Comparison of ENCODE assay signal across 1 cellular context in the genomic region with DNA sequence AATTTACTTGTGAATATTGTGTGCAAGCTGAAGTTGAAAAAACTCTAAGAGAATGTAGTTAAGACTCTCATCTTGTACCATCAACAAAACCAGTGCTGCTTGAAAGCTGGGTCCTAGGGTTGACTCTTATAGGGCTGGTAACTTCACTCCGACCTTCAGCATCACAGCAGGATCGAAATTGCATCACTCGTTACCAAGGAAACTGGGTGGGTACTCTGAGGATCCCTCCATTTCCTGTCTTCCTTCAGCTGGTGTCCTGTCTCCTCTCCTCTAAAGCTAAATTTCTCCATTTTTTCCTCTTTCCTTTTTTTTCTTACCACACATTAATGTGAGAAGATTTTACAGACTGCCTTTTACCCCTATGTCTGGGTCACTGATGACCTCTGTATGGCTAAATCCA.
A peak's percentile ranks its signal among the peaks of the same experiment; 100 is the strongest.
TF ChIP-seq lines count a peak whose summit lies in the region.

No MANE protein-coding gene starts in this region.

TF ChIP-seq in K562, 482 proteins besides CTCF, POLR2A, EP300 and RAD21:
- no peak for TF ChIP-seq BCOR (IDR thresholded peaks at IDR 0.05)
- TF ChIP-seq IRF2 (CRISPR knock-in tag; IDR thresholded peaks at IDR 0.05) = no peak
- TF ChIP-seq HNRNPUL1 (IDR thresholded peaks at IDR 0.05; ENCODE audit: low read length) = no peak
- peak; percentile 71 for TF ChIP-seq CEBPB (tag; IDR thresholded peaks at IDR 0.05)
- TF ChIP-seq TCF15 (CRISPR knock-in tag; IDR thresholded peaks at IDR 0.05) = no peak
- no peak for TF ChIP-seq XRCC5 (IDR thresholded peaks at IDR 0.05; ENCODE audit: low read depth, low read length)
- no peak for TF ChIP-seq TCFL5 (CRISPR knock-in tag; conservative IDR thresholded peaks at IDR 0.05)
- no peak for TF ChIP-seq ZNF165 (CRISPR knock-in tag; IDR thresholded peaks at IDR 0.05; ENCODE audit: borderline replicate concordance)
- TF ChIP-seq, protein P1, sequence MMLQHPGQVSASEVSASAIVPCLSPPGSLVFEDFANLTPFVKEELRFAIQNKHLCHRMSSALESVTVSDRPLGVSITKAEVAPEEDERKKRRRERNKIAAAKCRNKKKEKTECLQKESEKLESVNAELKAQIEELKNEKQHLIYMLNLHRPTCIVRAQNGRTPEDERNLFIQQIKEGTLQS (IDR thresholded peaks at IDR 0.05) = peak; percentile 85
- TF ChIP-seq, protein P1 (CRISPR knock-in tag; conservative IDR thresholded peaks at IDR 0.05) = no peak
- TF ChIP-seq PHF8 (IDR thresholded peaks at IDR 0.05; ENCODE audit: borderline replicate concordance, low read length) = no peak
- TF ChIP-seq HSF4 (CRISPR knock-in tag; IDR thresholded peaks at IDR 0.05; ENCODE audit: borderline replicate concordance) = no peak
- TF ChIP-seq, protein P2, sequence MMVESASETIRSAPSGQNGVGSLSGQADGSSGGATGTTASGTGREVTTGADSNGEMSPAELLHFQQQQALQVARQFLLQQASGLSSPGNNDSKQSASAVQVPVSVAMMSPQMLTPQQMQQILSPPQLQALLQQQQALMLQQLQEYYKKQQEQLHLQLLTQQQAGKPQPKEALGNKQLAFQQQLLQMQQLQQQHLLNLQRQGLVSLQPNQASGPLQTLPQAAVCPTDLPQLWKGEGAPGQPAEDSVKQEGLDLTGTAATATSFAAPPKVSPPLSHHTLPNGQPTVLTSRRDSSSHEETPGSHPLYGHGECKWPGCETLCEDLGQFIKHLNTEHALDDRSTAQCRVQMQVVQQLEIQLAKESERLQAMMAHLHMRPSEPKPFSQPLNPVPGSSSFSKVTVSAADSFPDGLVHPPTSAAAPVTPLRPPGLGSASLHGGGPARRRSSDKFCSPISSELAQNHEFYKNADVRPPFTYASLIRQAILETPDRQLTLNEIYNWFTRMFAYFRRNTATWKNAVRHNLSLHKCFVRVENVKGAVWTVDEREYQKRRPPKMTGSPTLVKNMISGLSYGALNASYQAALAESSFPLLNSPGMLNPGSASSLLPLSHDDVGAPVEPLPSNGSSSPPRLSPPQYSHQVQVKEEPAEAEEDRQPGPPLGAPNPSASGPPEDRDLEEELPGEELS (CRISPR knock-in tag; IDR thresholded peaks at IDR 0.05; ENCODE audit: borderline replicate concordance) = no peak
- TF ChIP-seq, protein P3, sequence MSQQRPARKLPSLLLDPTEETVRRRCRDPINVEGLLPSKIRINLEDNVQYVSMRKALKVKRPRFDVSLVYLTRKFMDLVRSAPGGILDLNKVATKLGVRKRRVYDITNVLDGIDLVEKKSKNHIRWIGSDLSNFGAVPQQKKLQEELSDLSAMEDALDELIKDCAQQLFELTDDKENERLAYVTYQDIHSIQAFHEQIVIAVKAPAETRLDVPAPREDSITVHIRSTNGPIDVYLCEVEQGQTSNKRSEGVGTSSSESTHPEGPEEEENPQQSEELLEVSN (IDR thresholded peaks at IDR 0.05; ENCODE audit: borderline replicate concordance in 1 of 2, extremely low read depth in 1 of 2, insufficient read depth in 1 of 2, insufficient read length in 1 of 2, low read depth in 1 of 2, low read length in 1 of 2, poor library complexity in 1 of 2, severe bottlenecking in 1 of 2) = no peak
- peak; percentile 63; the same call in 1 of the 2 replicates for TF ChIP-seq CEBPG (CRISPR knock-in tag; IDR thresholded peaks at IDR 0.05)
- TF ChIP-seq CEBPG (tag; conservative IDR thresholded peaks at IDR 0.05 in 1 of 2, IDR thresholded peaks at IDR 0.05 in 1 of 2) = peak in 1 of 2 experiments; percentile 81; a peak in 2 of 4 replicates
- TF ChIP-seq ZBTB1 (CRISPR knock-in tag; IDR thresholded peaks at IDR 0.05; ENCODE audit: borderline replicate concordance, low read depth) = no peak
- no peak for TF ChIP-seq CBX5 (IDR thresholded peaks at IDR 0.05; ENCODE audit: borderline replicate concordance, low read depth)
- TF ChIP-seq RFX1 (IDR thresholded peaks at IDR 0.05) = peak; percentile 77
- no peak for TF ChIP-seq RNF219 (CRISPR knock-in tag; IDR thresholded peaks at IDR 0.05)
- TF ChIP-seq MECOM (CRISPR knock-in tag; IDR thresholded peaks at IDR 0.05) = peak; percentile 88
- no peak for TF ChIP-seq ZNF280B (CRISPR knock-in tag; IDR thresholded peaks at IDR 0.05)
- no peak for TF ChIP-seq RB1 (IDR thresholded peaks at IDR 0.05; ENCODE audit: low read depth)
- no peak for TF ChIP-seq HES1 (IDR thresholded peaks at IDR 0.05; ENCODE audit: low read depth)
- TF ChIP-seq CAMTA2 (CRISPR knock-in tag; conservative IDR thresholded peaks at IDR 0.05) = no peak
- no peak for TF ChIP-seq PHF20 (IDR thresholded peaks at IDR 0.05; ENCODE audit: partially characterized antibody)
- TF ChIP-seq CGGBP1 (CRISPR knock-in tag; IDR thresholded peaks at IDR 0.05) = no peak
- TF ChIP-seq ZNF778 (CRISPR knock-in tag; IDR thresholded peaks at IDR 0.05) = no peak
- no peak for TF ChIP-seq HOXB6 (CRISPR knock-in tag; IDR thresholded peaks at IDR 0.05; ENCODE audit: borderline replicate concordance)
- TF ChIP-seq ZNF175 (CRISPR knock-in tag; IDR thresholded peaks at IDR 0.05; ENCODE audit: low read depth) = no peak
- TF ChIP-seq YY1 (IDR thresholded peaks at IDR 0.05; ENCODE audit: borderline replicate concordance in 1 of 3, control insufficient read depth in 1 of 3, extremely low read depth in 1 of 3, insufficient read depth in 3 of 3, insufficient read length in 1 of 3, insufficient replicate concordance in 2 of 3, low read depth in 1 of 3, low read length in 2 of 3) = no peak
- TF ChIP-seq RCOR1 (IDR thresholded peaks at IDR 0.05; ENCODE audit: borderline replicate concordance in 1 of 2, low read depth in 2 of 2, low read length in 2 of 2) = peak in 1 of 2 experiments; percentile 59; a peak in 1 of 4 replicates
- TF ChIP-seq, protein P4, sequence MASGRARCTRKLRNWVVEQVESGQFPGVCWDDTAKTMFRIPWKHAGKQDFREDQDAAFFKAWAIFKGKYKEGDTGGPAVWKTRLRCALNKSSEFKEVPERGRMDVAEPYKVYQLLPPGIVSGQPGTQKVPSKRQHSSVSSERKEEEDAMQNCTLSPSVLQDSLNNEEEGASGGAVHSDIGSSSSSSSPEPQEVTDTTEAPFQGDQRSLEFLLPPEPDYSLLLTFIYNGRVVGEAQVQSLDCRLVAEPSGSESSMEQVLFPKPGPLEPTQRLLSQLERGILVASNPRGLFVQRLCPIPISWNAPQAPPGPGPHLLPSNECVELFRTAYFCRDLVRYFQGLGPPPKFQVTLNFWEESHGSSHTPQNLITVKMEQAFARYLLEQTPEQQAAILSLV (tag; IDR thresholded peaks at IDR 0.05) = no peak
- no peak for TF ChIP-seq ZBTB5 (IDR thresholded peaks at IDR 0.05)
- no peak for TF ChIP-seq SPI1 (IDR thresholded peaks at IDR 0.05; ENCODE audit: borderline replicate concordance, low read depth, low read length)
- no peak for TF ChIP-seq ZBTB17 (CRISPR knock-in tag; IDR thresholded peaks at IDR 0.05)
- no peak for TF ChIP-seq ZNF707 (CRISPR knock-in tag; conservative IDR thresholded peaks at IDR 0.05)
- no peak for TF ChIP-seq ZFP91 (CRISPR knock-in tag; IDR thresholded peaks at IDR 0.05)
- TF ChIP-seq, protein P5, sequence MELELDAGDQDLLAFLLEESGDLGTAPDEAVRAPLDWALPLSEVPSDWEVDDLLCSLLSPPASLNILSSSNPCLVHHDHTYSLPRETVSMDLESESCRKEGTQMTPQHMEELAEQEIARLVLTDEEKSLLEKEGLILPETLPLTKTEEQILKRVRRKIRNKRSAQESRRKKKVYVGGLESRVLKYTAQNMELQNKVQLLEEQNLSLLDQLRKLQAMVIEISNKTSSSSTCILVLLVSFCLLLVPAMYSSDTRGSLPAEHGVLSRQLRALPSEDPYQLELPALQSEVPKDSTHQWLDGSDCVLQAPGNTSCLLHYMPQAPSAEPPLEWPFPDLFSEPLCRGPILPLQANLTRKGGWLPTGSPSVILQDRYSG (tag; conservative IDR thresholded peaks at IDR 0.05; ENCODE audit: low read depth) = no peak
- TF ChIP-seq KLF13 (tag; IDR thresholded peaks at IDR 0.05; ENCODE audit: borderline replicate concordance, low read depth) = no peak
- TF ChIP-seq CTBP1 (IDR thresholded peaks at IDR 0.05; ENCODE audit: borderline replicate concordance) = peak; percentile 51
- TF ChIP-seq ZSCAN32 (CRISPR knock-in tag; IDR thresholded peaks at IDR 0.05) = no peak
- TF ChIP-seq ZNF274 (IDR thresholded peaks at IDR 0.05; ENCODE audit: borderline replicate concordance, low read depth, low read length) = no peak
- no peak for TF ChIP-seq MAFK (IDR thresholded peaks at IDR 0.05; ENCODE audit: low read length)
- no peak for TF ChIP-seq RBBP5 (IDR thresholded peaks at IDR 0.05; ENCODE audit: borderline replicate concordance, insufficient read depth, low read length, poor library complexity, severe bottlenecking)
- no peak for TF ChIP-seq ZKSCAN3 (CRISPR knock-in tag; IDR thresholded peaks at IDR 0.05)
- no peak for TF ChIP-seq POLR2H (tag; IDR thresholded peaks at IDR 0.05; ENCODE audit: low read depth)
TF ChIP-seq in K562: peak in this region for 7.
